ENCODE assay signal across 8 cellular contexts in genomic region chr5:83076742-83077661, GRCh38. TPM values are rescaled to one million over a fixed set of nuclear protein-coding genes. Genes with fewer than 3 reads are reported as not detected.
DNase-seq lines count a peak whose midpoint lies in the region; ATAC-seq lines count a peak whose summit lies in the region.

TSS of gene TMEM167A (minus strand) at chr5:83077394. CDS start at chr5:83077323, 71 bp downstream.
TSS of gene XRCC4 (plus strand) at chr5:83077547. CDS start at chr5:83104920, 27,373 bp downstream.

- ATAC-seq in HG02610 (IDR thresholded peaks at IDR 0.05; ENCODE audit: unreplicated experiment) = peak; percentile 99
- peak; percentile 100 for ATAC-seq in activated naive CD4-positive, alpha-beta T cell treated with anti-CD3 and anti-CD28 coated beads, Interleukin-2, amount 50 U/mL, for 72 hours

- peak within 1 kb of the TSS; percentile 66 for H3K27ac ChIP-seq in temporal lobe (ENCODE audit: low read depth, low read length)

- peak within 1 kb of the TSS; percentile 98 to 99 for H3K27ac Mint-ChIP-seq in activated naive CD4-positive, alpha-beta T cell treated with anti-CD3 and anti-CD28 coated beads, Interleukin-2, amount 50 U/mL, for 72 hours

- H3K4me3 ChIP-seq in GM08714 (ENCODE audit: low read length) = peak within 1 kb of the TSS; percentile 99

- H3K36me3 Mint-ChIP-seq in activated naive CD4-positive, alpha-beta T cell treated with anti-CD3 and anti-CD28 coated beads, Interleukin-2, amount 50 U/mL, for 72 hours = peaks cover 34 to 41% of the 10 kb centered on the region in 2 donors

- DNase-seq in NCI-H1092 treated with DMSO at 0.1 percent for 48 hours (lab: John Stamatoyannopoulos, UW) (peak; percentile 95), SKM-1 (lab: John Stamatoyannopoulos, UW; ENCODE audit: unreplicated experiment) (peak; percentile 98), glomerular endothelial cell (ENCODE audit: extremely low read depth, low read depth, low spot score) (peak; percentile 90), occipital lobe (lab: John Stamatoyannopoulos, UW) (peak; percentile 97)
- DNase-seq in activated naive CD4-positive, alpha-beta T cell treated with anti-CD3 and anti-CD28 coated beads, Interleukin-2, amount 50 U/mL, for 72 hours (ENCODE audit: low spot score in 2 of 2) = peak; percentile 87 to 96

- H3K9me3 Mint-ChIP-seq in activated naive CD4-positive, alpha-beta T cell treated with anti-CD3 and anti-CD28 coated beads, Interleukin-2, amount 50 U/mL, for 72 hours = no peaks in the 10 kb centered on the region

RNA-seq across cellular contexts. Expression of gene TMEM167A, which starts in this region (rescaled TPM):
- 10 to 100 TPM; 58.4 to 65.5 TPM for total RNA-seq in activated naive CD4-positive, alpha-beta T cell treated with anti-CD3 and anti-CD28 coated beads, Interleukin-2, amount 50 U/mL, for 72 hours
- total RNA-seq in glomerular endothelial cell (45.7 and 57.4 TPM in 2 replicates), occipital lobe (159 TPM), temporal lobe (91.2 TPM)

RNA-seq across cellular contexts. Expression of gene XRCC4, which starts in this region (rescaled TPM):
- total RNA-seq in activated naive CD4-positive, alpha-beta T cell treated with anti-CD3 and anti-CD28 coated beads, Interleukin-2, amount 50 U/mL, for 72 hours = 10 to 100 TPM; 13.3 to 13.6 TPM
- 5.9 and 10.0 TPM in 2 replicates for total RNA-seq in glomerular endothelial cell
- 7.8 TPM for total RNA-seq in occipital lobe
- total RNA-seq in temporal lobe = 8.1 TPM

Comparison
In these comparisons a context has a peak if more than half of its experiments do, and no peak if none do; other contexts are left out.
1. Peak in every context shown above with its lines: DNase-seq, ATAC-seq, H3K4me3 ChIP-seq and H3K27ac ChIP-seq.